In the genomic region with DNA sequence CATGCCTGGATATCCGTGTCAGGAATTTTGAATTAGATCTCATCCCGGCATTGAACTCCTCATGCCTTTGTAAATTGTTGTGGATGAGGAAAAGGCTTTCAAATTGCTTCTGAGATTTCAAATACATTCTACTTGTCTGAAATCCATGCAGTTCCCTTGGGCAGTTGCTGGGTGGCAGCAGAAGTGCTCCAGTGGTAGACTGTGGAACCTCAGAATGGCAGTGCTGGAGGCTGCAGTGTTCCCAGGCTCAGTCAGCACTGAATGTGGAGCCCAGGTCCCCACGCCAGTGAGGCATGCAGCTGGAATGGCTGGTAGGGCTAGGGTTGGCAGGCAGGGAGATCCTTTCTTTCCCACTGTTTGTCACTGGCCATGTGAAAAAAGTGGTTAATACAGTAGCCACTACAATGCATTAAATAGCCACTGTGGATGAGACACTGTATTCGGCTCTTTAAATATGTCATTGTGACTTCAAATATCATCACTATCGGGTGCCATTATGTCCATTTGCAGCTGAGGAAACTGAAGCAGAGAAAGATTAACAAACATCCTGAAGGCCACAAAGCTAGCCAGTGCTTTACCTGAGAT, we compare ENCODE assay signal across 8 cellular contexts.
DNase-seq lines count a peak whose midpoint lies in the region; ATAC-seq and TF ChIP-seq lines count a peak whose summit lies in the region.

No MANE protein-coding gene starts in this region.

- ATAC-seq in GM18858 (IDR thresholded peaks at IDR 0.05; ENCODE audit: unreplicated experiment) (peak; percentile 62), HG03159 (IDR thresholded peaks at IDR 0.05; ENCODE audit: unreplicated experiment) (peak; percentile 76)

- 69 to 83% (median 78%) methylated on average over 4 to 5 of the region's 5 CpGs for WGBS in spleen, 5 donors

- no peak overlapping the region for H3K27ac Mint-ChIP-seq in activated CD4-positive, alpha-beta T cell treated with anti-CD3 and anti-CD28 coated beads, Interleukin-2, amount 10 ng/mL, durations not matched to agents 7 days and 5 days
- no peak overlapping the region for H3K27ac Mint-ChIP-seq in osteocyte (ENCODE audit: unreplicated experiment)

- H3K36me3 Mint-ChIP-seq in activated CD4-positive, alpha-beta T cell treated with anti-CD3 and anti-CD28 coated beads, Interleukin-2, amount 10 ng/mL, durations not matched to agents 7 days and 5 days (ENCODE audit: low read depth): no peaks in the 10 kb centered on the region
- no peaks in the 10 kb centered on the region for H3K36me3 Mint-ChIP-seq in osteocyte (ENCODE audit: unreplicated experiment)

- no peak overlapping the region for H3K4me3 Mint-ChIP-seq in activated CD4-positive, alpha-beta T cell treated with anti-CD3 and anti-CD28 coated beads, Interleukin-2, amount 10 ng/mL, durations not matched to agents 7 days and 5 days
- H3K4me3 Mint-ChIP-seq in osteocyte (ENCODE audit: unreplicated experiment): no peak overlapping the region

- TF ChIP-seq CTCF in AG09319 (IDR thresholded peaks at IDR 0.05; ENCODE audit: low read depth, low read length): peak; percentile 83
- peak; percentile 78 for TF ChIP-seq CTCF in fibroblast of mammary gland (conservative IDR thresholded peaks at IDR 0.05; ENCODE audit: control insufficient read depth, insufficient read depth, low read depth, low read length)
- peak; percentile 88 for TF ChIP-seq CTCF in osteocyte (IDR thresholded peaks at IDR 0.05)
- peak in 3 of 11 experiments; percentile 8 to 47 (median 32) for TF ChIP-seq CTCF in spleen (IDR thresholded peaks at IDR 0.05 in 8 of 11, conservative IDR thresholded peaks at IDR 0.05 in 3 of 11)

- CTCF ChIA-PET in activated CD4-positive, alpha-beta T cell treated with anti-CD3 and anti-CD28 coated beads, Interleukin-2, amount 10 ng/mL, durations not matched to agents 7 days and 5 days (lab: Charles Lee): interaction anchor here (0.6 to 1.0 kb wide), 3 partner anchors 35 to 768 kb away, joined by 3 read pairs; no protein-coding TSS in a partner anchor

- H3K27me3 Mint-ChIP-seq in activated CD4-positive, alpha-beta T cell treated with anti-CD3 and anti-CD28 coated beads, Interleukin-2, amount 10 ng/mL, durations not matched to agents 7 days and 5 days: no peaks in the 10 kb centered on the region
- H3K27me3 Mint-ChIP-seq in osteocyte (ENCODE audit: unreplicated experiment): no peaks in the 10 kb centered on the region

- H3K9me3 Mint-ChIP-seq in activated CD4-positive, alpha-beta T cell treated with anti-CD3 and anti-CD28 coated beads, Interleukin-2, amount 10 ng/mL, durations not matched to agents 7 days and 5 days: no peaks in the 10 kb centered on the region
- no peaks in the 10 kb centered on the region for H3K9me3 Mint-ChIP-seq in osteocyte (ENCODE audit: unreplicated experiment)

- POLR2A ChIA-PET in activated CD4-positive, alpha-beta T cell treated with anti-CD3 and anti-CD28 coated beads, Interleukin-2, amount 10 ng/mL, durations not matched to agents 7 days and 5 days (lab: Charles Lee): no interaction called here

- H3K4me1 Mint-ChIP-seq in activated CD4-positive, alpha-beta T cell treated with anti-CD3 and anti-CD28 coated beads, Interleukin-2, amount 10 ng/mL, durations not matched to agents 7 days and 5 days: peaks cover 17% of the 10 kb centered on the region
- peaks cover 30% of the 10 kb centered on the region for H3K4me1 Mint-ChIP-seq in osteocyte (ENCODE audit: unreplicated experiment)

- H3K36me3 ChIP-seq in spleen: no peaks in the 10 kb centered on the region

- no peaks in the 10 kb centered on the region for H3K4me1 ChIP-seq in spleen

- H3K27me3 ChIP-seq in spleen (replicated peaks in 1 of 7): peaks cover 0 to 6% (median 0%) of the 10 kb centered on the region in 7 donors

- no peaks in the 10 kb centered on the region for H3K9me3 ChIP-seq in spleen

- H3K4me3 ChIP-seq in fibroblast of mammary gland (ENCODE audit: control insufficient read depth, low read depth, low read length): no peak overlapping the region
- H3K4me3 ChIP-seq in spleen: no peak overlapping the region

- TF ChIP-seq POLR2A in spleen (IDR thresholded peaks at IDR 0.05): no peak

- DNase-seq in AG09319 (ENCODE audit: extremely low read depth, low read depth): peak; percentile 41
- DNase-seq in NCI-H460 (ENCODE audit: extremely low read depth, low read depth): peak; percentile 62
- DNase-seq in activated CD4-positive, alpha-beta T cell treated with anti-CD3 and anti-CD28 coated beads, Interleukin-2, amount 10 ng/mL, durations not matched to agents 7 days and 5 days: peak; percentile 52
- DNase-seq in fibroblast of mammary gland (ENCODE audit: low read depth): peak; percentile 76
- DNase-seq in osteocyte (ENCODE audit: extremely low spot score, unreplicated experiment): peak; percentile 87
- DNase-seq in spleen: no peak

- H3K27ac ChIP-seq in spleen: no peak overlapping the region

- intact Hi-C loops in spleen (cut with DNase I; ENCODE audit: low total_unique reads): no loop called here
